Comparison of ENCODE assay signal across 2 cellular contexts in the genomic region with DNA sequence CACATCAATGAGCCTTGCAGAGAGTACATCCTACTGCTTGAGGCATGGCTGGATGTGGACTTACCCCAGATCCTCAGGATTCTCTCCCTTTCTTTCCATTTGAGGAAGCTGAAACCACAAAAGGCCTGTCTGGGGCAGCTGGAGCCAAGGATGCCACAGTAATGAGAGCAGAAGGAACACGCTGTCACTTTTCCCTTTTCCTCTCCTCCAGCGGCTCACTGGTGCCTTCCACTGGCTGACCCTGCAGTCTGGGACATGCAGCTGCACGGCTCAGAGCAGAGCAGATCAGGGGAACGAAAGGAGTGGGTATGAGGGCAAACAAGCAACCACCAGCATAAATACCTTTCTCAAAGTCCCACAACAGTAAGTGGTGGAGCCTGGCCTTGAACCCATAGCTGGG.
TF ChIP-seq lines count a peak whose summit lies in the region.

No MANE protein-coding gene starts in this region.

TF ChIP-seq in SK-N-SH treated with all-trans-retinoic acid at 6 μM for 48 hours, 23 proteins besides CTCF, POLR2A, EP300 and RAD21:
- TF ChIP-seq, protein P1, sequence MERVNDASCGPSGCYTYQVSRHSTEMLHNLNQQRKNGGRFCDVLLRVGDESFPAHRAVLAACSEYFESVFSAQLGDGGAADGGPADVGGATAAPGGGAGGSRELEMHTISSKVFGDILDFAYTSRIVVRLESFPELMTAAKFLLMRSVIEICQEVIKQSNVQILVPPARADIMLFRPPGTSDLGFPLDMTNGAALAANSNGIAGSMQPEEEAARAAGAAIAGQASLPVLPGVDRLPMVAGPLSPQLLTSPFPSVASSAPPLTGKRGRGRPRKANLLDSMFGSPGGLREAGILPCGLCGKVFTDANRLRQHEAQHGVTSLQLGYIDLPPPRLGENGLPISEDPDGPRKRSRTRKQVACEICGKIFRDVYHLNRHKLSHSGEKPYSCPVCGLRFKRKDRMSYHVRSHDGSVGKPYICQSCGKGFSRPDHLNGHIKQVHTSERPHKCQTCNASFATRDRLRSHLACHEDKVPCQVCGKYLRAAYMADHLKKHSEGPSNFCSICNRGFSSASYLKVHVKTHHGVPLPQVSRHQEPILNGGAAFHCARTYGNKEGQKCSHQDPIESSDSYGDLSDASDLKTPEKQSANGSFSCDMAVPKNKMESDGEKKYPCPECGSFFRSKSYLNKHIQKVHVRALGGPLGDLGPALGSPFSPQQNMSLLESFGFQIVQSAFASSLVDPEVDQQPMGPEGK (CRISPR knock-in tag; IDR thresholded peaks at IDR 0.05; ENCODE audit: borderline replicate concordance) = no peak
- no peak for TF ChIP-seq TOX (CRISPR knock-in tag; IDR thresholded peaks at IDR 0.05; ENCODE audit: borderline replicate concordance)
- no peak for TF ChIP-seq OSR1 (CRISPR knock-in tag; IDR thresholded peaks at IDR 0.05)
- TF ChIP-seq ARNTL (CRISPR knock-in tag; IDR thresholded peaks at IDR 0.05; ENCODE audit: borderline replicate concordance, low read depth) = no peak
- TF ChIP-seq BACH2 (CRISPR knock-in tag; IDR thresholded peaks at IDR 0.05; ENCODE audit: borderline replicate concordance) = no peak
TF ChIP-seq in SK-N-SH treated with all-trans-retinoic acid at 6 μM for 48 hours: peak in this region for 0.

TF ChIP-seq in SK-N-SH, 30 proteins besides CTCF, POLR2A, EP300 and RAD21 (continued from another document):
- no peak for TF ChIP-seq REST (IDR thresholded peaks at IDR 0.05; ENCODE audit: low read depth, low read length)
- no peak for TF ChIP-seq FOXM1 (IDR thresholded peaks at IDR 0.05; ENCODE audit: low read depth)
- no peak for TF ChIP-seq CHD2 (IDR thresholded peaks at IDR 0.05; ENCODE audit: low read length, partially characterized antibody)
- TF ChIP-seq, protein P2, sequence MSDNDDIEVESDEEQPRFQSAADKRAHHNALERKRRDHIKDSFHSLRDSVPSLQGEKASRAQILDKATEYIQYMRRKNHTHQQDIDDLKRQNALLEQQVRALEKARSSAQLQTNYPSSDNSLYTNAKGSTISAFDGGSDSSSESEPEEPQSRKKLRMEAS (IDR thresholded peaks at IDR 0.05; ENCODE audit: low read depth) = no peak
- no peak for TF ChIP-seq TEAD4 (IDR thresholded peaks at IDR 0.05; ENCODE audit: borderline replicate concordance, insufficient read depth)
- TF ChIP-seq EZH2phosphoT487 (IDR thresholded peaks at IDR 0.05; ENCODE audit: borderline replicate concordance, low read depth) = no peak
- no peak for TF ChIP-seq TCF12 (IDR thresholded peaks at IDR 0.05)
- no peak for TF ChIP-seq GATA2 (CRISPR knock-in tag; IDR thresholded peaks at IDR 0.05)
